ENCODE assay signal across 15 cellular contexts in genomic region chr12:104454997-104455396, GRCh38. TPM values are rescaled to one million over a fixed set of nuclear protein-coding genes. Genes with fewer than 3 reads are reported as not detected.
DNase-seq lines count a peak whose midpoint lies in the region; ATAC-seq, FAIRE-seq and TF ChIP-seq lines count a peak whose summit lies in the region.
"Had no signal": no experiment of that assay in that cellular context is flagged by ENCODE, and none has a peak within 500 bp of the region (broad histone marks: within the 10 kb centered on the region; RNA-seq: fewer than 3 reads in every experiment).

No MANE protein-coding gene starts in this region.

- H3K9me3 Mint-ChIP-seq in T-cell, result no peaks in the 10 kb centered on the region

- FAIRE-seq in A549 (lab: Jason Lieb, UNC), result no peak

- H3K4me3 ChIP-seq in A549 (no peak overlapping the region), GM23248 (no peak overlapping the region)
- H3K4me3 ChIP-seq: upper lobe of left lung had no signal

- H3F3A ChIP-seq in GM23248 (ENCODE audit: insufficient read depth), result peaks cover 22% of the 10 kb centered on the region

- H3K4me3 Mint-ChIP-seq in T-cell, result peak overlapping the region in 2 of 3 donors; percentile 92 to 99

- H3K27me3 ChIP-seq in GM23248 (replicated peaks; ENCODE audit: insufficient read depth), result no peaks in the 10 kb centered on the region
- H3K27me3 ChIP-seq: upper lobe of left lung had no signal

- H3K27ac Mint-ChIP-seq in T-cell, result no peak overlapping the region
- H3K27ac Mint-ChIP-seq: endodermal cell had no signal

- no peaks in the 10 kb centered on the region for H3K36me3 ChIP-seq in GM23248 (ENCODE audit: low read depth)
- H3K36me3 ChIP-seq: upper lobe of left lung had no signal

- peaks cover 22 to 28% (median 27%) of the 10 kb centered on the region in 3 donors for H3K4me1 Mint-ChIP-seq in T-cell

- H3K36me3 Mint-ChIP-seq in T-cell, result no peaks in the 10 kb centered on the region
- H3K36me3 Mint-ChIP-seq: activated naive CD8-positive, alpha-beta T cell had no signal

- in situ Hi-C loops in GM23248 (cut with MboI), result no loop called here

- DNase-seq in A549 (ENCODE audit: low read depth in 1 of 2, low spot score in 1 of 2) (peak; percentile 55 to 63), GM23248 (peak; percentile 83), T-cell (no peak), hepatic stellate cell (ENCODE audit: low spot score) (peak; percentile 57), amygdala (lab: John Stamatoyannopoulos, UW) (no peak), activated gamma-delta T cell (lab: John Stamatoyannopoulos, UW) (no peak)
- DNase-seq in stimulated activated CD4-positive, alpha-beta T cell treated with anti-CD3 and anti-CD28 coated beads, Interleukin-2, amount 100 ng/mL, for 48 hours, result no peak
- DNase-seq: activated CD4-positive, alpha-beta T cell treated with anti-CD3 and anti-CD28 coated beads for 48 hours; C1 segment of cervical spinal cord; NCI-H446; SHP77; upper lobe of left lung had no signal

- 83% methylated on average over 1 of the region's 1 CpG for WGBS in A549 (ENCODE audit: missing lambda C conversion rate)
- 95 to 96% methylated on average over 1 of the region's 1 CpG for WGBS in GM23248 (ENCODE audit: low coverage in 1 of 2, low lambda C conversion rate in 2 of 2, missing lambda C conversion rate in 2 of 2), 2 experiments

- TF ChIP-seq RAD21 in A549 (conservative IDR thresholded peaks at IDR 0.05 in 1 of 2, IDR thresholded peaks at IDR 0.05 in 1 of 2), result no peak

- no peak overlapping the region for H2AFZ ChIP-seq in GM23248

- no peaks in the 10 kb centered on the region for H4K20me1 ChIP-seq in GM23248 (ENCODE audit: insufficient read depth)

- TF ChIP-seq CTCF in A549 (IDR thresholded peaks at IDR 0.05), result no peak

- POLR2A ChIA-PET in A549 (lab: Yijun Ruan, JAX) (no interaction called here), T-cell (lab: Charles Lee) (no interaction called here)

- CTCF ChIA-PET in A549 (lab: Yijun Ruan, JAX), result interaction anchor here (0.6 to 5.9 kb wide), 3 partner anchors 13 to 307 kb away, joined by 4 to 34 read pairs (median 4); no protein-coding TSS in a partner anchor
- CTCF ChIA-PET in T-cell (lab: Charles Lee), result no interaction called here

- ATAC-seq in A549 (peak in 1 of 2 experiments; percentile 14; a peak in 1 of 6 replicates), T-cell (replicated peaks in 1 of 4) (no peak), GM19463 (IDR thresholded peaks at IDR 0.05; ENCODE audit: unreplicated experiment) (no peak)

- H3K4me2 ChIP-seq in A549 (peak overlapping the region; percentile 85), GM23248 (ENCODE audit: unreplicated experiment) (peak overlapping the region; percentile 30)

- H3K27me3 Mint-ChIP-seq in T-cell, result no peaks in the 10 kb centered on the region
- H3K27me3 Mint-ChIP-seq: activated naive CD8-positive, alpha-beta T cell had no signal

- no peaks in the 10 kb centered on the region for H3K9me3 ChIP-seq in A549
- H3K9me3 ChIP-seq in GM23248 (ENCODE audit: low read depth), result no peaks in the 10 kb centered on the region
- H3K9me3 ChIP-seq: upper lobe of left lung had no signal

- peaks cover 28% of the 10 kb centered on the region for H3K79me2 ChIP-seq in GM23248 (ENCODE audit: insufficient read depth)

- H3K9me2 ChIP-seq in GM23248 (ENCODE audit: insufficient read depth), result no peaks in the 10 kb centered on the region

- H3K9ac ChIP-seq in GM23248, result no peak overlapping the region

- no peak for TF ChIP-seq POLR2A in A549 (IDR thresholded peaks at IDR 0.05; ENCODE audit: low read length)

- H3K27ac ChIP-seq in A549 (peak overlapping the region; percentile 41 to 96; a peak in 5 of 6 replicates), GM23248 (no peak overlapping the region)
- H3K27ac ChIP-seq: upper lobe of left lung had no signal

- H3K4me1 ChIP-seq in A549 (peaks cover 30% of the 10 kb centered on the region), GM23248 (ENCODE audit: insufficient read depth) (peaks cover 29% of the 10 kb centered on the region)

- TF ChIP-seq EP300 in A549 (IDR thresholded peaks at IDR 0.05), result no peak

TF ChIP-seq in A549, 52 proteins besides CTCF, POLR2A, EP300 and RAD21:
- TF ChIP-seq ZNF302 (CRISPR knock-in tag; IDR thresholded peaks at IDR 0.05), result no peak
- TF ChIP-seq, protein P1, sequence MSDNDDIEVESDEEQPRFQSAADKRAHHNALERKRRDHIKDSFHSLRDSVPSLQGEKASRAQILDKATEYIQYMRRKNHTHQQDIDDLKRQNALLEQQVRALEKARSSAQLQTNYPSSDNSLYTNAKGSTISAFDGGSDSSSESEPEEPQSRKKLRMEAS (IDR thresholded peaks at IDR 0.05), result peak; percentile 50; the same call in 1 of the 2 replicates
- peak; percentile 45; the same call in 1 of the 2 replicates for TF ChIP-seq JUNB (IDR thresholded peaks at IDR 0.05)
- TF ChIP-seq FOSL2 (IDR thresholded peaks at IDR 0.05), result peak; percentile 74
- TF ChIP-seq FOSL2 (CRISPR knock-in tag; IDR thresholded peaks at IDR 0.05), result peak; percentile 73
- 0 out of 5 replicates have a peak, but pooled peaks of 1 of the 2 experiments have one; percentile 17 for TF ChIP-seq JUN (IDR thresholded peaks at IDR 0.05)
- TF ChIP-seq ZC3H11A (IDR thresholded peaks at IDR 0.05), result no peak

RNA-seq across cellular contexts. Expression of gene CHST11, which starts 1.8 kb away (rescaled TPM):
- polyA plus RNA-seq in A549 (2011; rRNA removed) (21.8 and 24.0 TPM in 2 replicates), A549 (2017; fragmentation: RNase III; extraction: RNeasy Plus Mini Kit Qiagen cat#74134 plus additional on column Dnase treatment) (19.2 to 21.2 TPM (median 20.2 TPM) in 3 replicates), GM23248 (2016; fragmentation: Nextera tagmentation; extraction: Ambion mirVana) (3.7 TPM in 2 replicates)
- polyA plus RNA-seq in A549 (2012; cell fraction: cytosol; rRNA removed), result 56.7 and 58.5 TPM in 2 replicates
- polyA plus RNA-seq in A549 (2012; cell fraction: nucleus; rRNA removed), result 68.8 and 95.1 TPM in 2 replicates
- polyA minus RNA-seq in A549 (2011; rRNA and poly(A)+ RNA removed), result 25.4 and 30.0 TPM in 2 replicates
- total RNA-seq in GM23248 (2014; rRNA removed; shearing (Covaris generic)), result 5.4 and 18.1 TPM in 2 replicates
- total RNA-seq in T-cell, result 10 to 100 TPM; 49.8 to 78.3 (median 63.7) TPM

Comparison
In these comparisons a context has a peak if more than half of its experiments do, and no peak if none do; other contexts are left out.
1. DNase-seq: peak in A549 (2 of 2), GM23248 (single experiment) and hepatic stellate cell (single experiment); none in T-cell (0 of 34), amygdala (0 of 56), stimulated activated CD4-positive, alpha-beta T cell treated with anti-CD3 and anti-CD28 coated beads, Interleukin-2, amount 100 ng/mL, for 48 hours (0 of 2) and activated gamma-delta T cell (single experiment).